In the genomic region with DNA sequence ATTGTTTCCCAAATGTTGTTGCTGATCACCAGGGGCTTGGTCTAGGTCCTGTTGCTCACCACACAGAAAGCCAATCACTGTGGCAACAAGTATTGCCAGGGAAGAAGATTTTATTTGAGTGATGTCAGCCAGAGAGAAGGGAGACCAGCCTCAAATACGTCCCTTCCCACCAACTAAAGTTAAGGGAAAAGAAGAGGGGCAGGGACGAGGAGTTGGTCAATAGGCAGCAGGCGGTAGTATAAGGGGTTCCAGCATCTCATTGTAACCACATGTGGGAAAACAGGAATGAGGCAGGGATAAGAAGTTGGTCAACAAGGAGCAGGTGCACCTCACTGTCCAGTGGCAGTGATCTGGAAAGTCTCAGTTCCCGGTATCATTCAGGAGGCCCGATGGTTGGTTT, we compare ENCODE assay signal across 29 cellular contexts.
"Had no signal": no experiment of that assay in that cellular context is flagged by ENCODE, and none has a peak within 500 bp of the region (broad histone marks: within the 10 kb centered on the region; RNA-seq: fewer than 3 reads in every experiment).

No MANE protein-coding gene starts in this region.

- H3K9me3 ChIP-seq: prostate gland had no signal

- H3K4me1 ChIP-seq: esophagus squamous epithelium, heart right ventricle, left ventricle myocardium inferior, lower lobe of right lung, right atrium auricular region, spleen, tibial nerve, upper lobe of left lung had no signal

- H3K4me3 ChIP-seq: coronary artery, esophagus squamous epithelium, heart right ventricle, left ventricle myocardium inferior, lower lobe of right lung, prostate gland, right atrium auricular region, sigmoid colon, skin epidermis, spleen, thoracic aorta, tibial nerve, upper lobe of left lung had no signal

- H3K27ac Mint-ChIP-seq: natural killer cell; stimulated activated memory B cell treated with anti-CD40 and anti-IgM and Interleukin-4, amounts not matched to agents 10 μg/mL and 1 μg/mL and 100 μg/mL, for 72 hours had no signal

- H3K36me3 ChIP-seq: left ventricle myocardium inferior, lower lobe of right lung, neutrophil, prostate gland, right atrium auricular region had no signal

- H3K4me3 Mint-ChIP-seq: natural killer cell; neural crest cell; stimulated activated memory B cell treated with anti-CD40 and anti-IgM and Interleukin-4, amounts not matched to agents 10 μg/mL and 1 μg/mL and 100 μg/mL, for 72 hours had no signal

- H3K27me3 ChIP-seq: esophagus squamous epithelium, heart right ventricle, neutrophil, right atrium auricular region, sigmoid colon, spleen, tibial nerve, upper lobe of left lung had no signal

- H3K4me1 Mint-ChIP-seq: neural crest cell had no signal

- DNase-seq: dermis blood vessel endothelial cell; effector memory CD4-positive, alpha-beta T cell; erythroblast; esophagus squamous epithelium; foreskin melanocyte; glutamatergic neuron; heart right ventricle; hippocampal formation; left cardiac atrium; left ventricle myocardium inferior; lower lobe of right lung; mesenchymal stem cell; midbrain; natural killer cell; sigmoid colon; spleen; stimulated activated CD4-positive, alpha-beta T cell treated with anti-CD3 and anti-CD28 coated beads, Interleukin-4, amount 100 ng/mL, for 4 hours; stimulated activated naive CD8-positive, alpha-beta T cell treated with anti-CD3 and anti-CD28 coated beads, Interleukin-15, Interleukin-2, amounts not matched to agents 100 U/mL and 50 U/mL, for 24 hours; substantia nigra; upper lobe of left lung had no signal

- H3K27ac ChIP-seq: coronary artery, esophagus squamous epithelium, heart right ventricle, left ventricle myocardium inferior, lower lobe of right lung, neutrophil, right atrium auricular region, sigmoid colon, skin epidermis, spleen, thoracic aorta, tibial nerve, upper lobe of left lung had no signal

- H3K36me3 Mint-ChIP-seq: stimulated activated memory B cell treated with anti-CD40 and anti-IgM and Interleukin-4, amounts not matched to agents 10 μg/mL and 1 μg/mL and 100 μg/mL, for 72 hours had no signal

- ATAC-seq: heart right ventricle; left cardiac atrium; lower lobe of right lung; natural killer cell; stimulated activated memory B cell treated with anti-CD40 and anti-IgM and Interleukin-4, amounts not matched to agents 10 μg/mL and 1 μg/mL and 100 μg/mL, for 72 hours; stimulated activated naive CD8-positive, alpha-beta T cell treated with anti-CD3 and anti-CD28 coated beads, Interleukin-15, Interleukin-2, amounts not matched to agents 100 U/mL and 50 U/mL, for 24 hours had no signal
